10 cellular contexts compared by ENCODE assay signal in genomic region chr18:27004056-27004829, GRCh38.
DNase-seq lines count a peak whose midpoint lies in the region; ATAC-seq and TF ChIP-seq lines count a peak whose summit lies in the region.
"Had no signal": no experiment of that assay in that cellular context is flagged by ENCODE, and none has a peak within 500 bp of the region (broad histone marks: within the 10 kb centered on the region; RNA-seq: fewer than 3 reads in every experiment).

No MANE protein-coding gene starts in this region.

- CTCF ChIA-PET in activated CD4-positive, alpha-beta T cell treated with anti-CD3 and anti-CD28 coated beads, Interleukin-2, amount 10 ng/mL, durations not matched to agents 7 days and 5 days (lab: Charles Lee): no interaction called here

- H2BK5ac ChIP-seq in neuronal stem cell (ENCODE audit: low read length): no peak overlapping the region

- no peak for ATAC-seq in HG02885 (IDR thresholded peaks at IDR 0.05; ENCODE audit: poor library complexity, unreplicated experiment)

- TF ChIP-seq POLR2A in NB4 (IDR thresholded peaks at IDR 0.05; ENCODE audit: extremely low read depth, insufficient read length): no peak

- no peak overlapping the region for H3K23ac ChIP-seq in neuronal stem cell (ENCODE audit: low read depth, low read length, poor library complexity)

- H3K18ac ChIP-seq in neuronal stem cell (ENCODE audit: low read length): no peak overlapping the region

- no peak overlapping the region for H3K9ac ChIP-seq in neuronal stem cell (ENCODE audit: low read depth, low read length, poor library complexity)

- no peak overlapping the region for H4K8ac ChIP-seq in neuronal stem cell (ENCODE audit: low read depth, low read length)

- H3K4me1 ChIP-seq in neuronal stem cell (ENCODE audit: control insufficient read depth in 2 of 2, insufficient read depth in 1 of 2, low read depth in 1 of 2, low read length in 2 of 2): no peaks in the 10 kb centered on the region
- H3K4me1 ChIP-seq: upper lobe of left lung had no signal

- H3K14ac ChIP-seq in neuronal stem cell (ENCODE audit: low read length): no peak overlapping the region

- no peaks in the 10 kb centered on the region for H3K9me3 Mint-ChIP-seq in chondrocyte (ENCODE audit: low read depth)
- no peaks in the 10 kb centered on the region for H3K9me3 Mint-ChIP-seq in activated CD4-positive, alpha-beta T cell treated with anti-CD3 and anti-CD28 coated beads, Interleukin-2, amount 10 ng/mL, durations not matched to agents 7 days and 5 days

- no peaks in the 10 kb centered on the region for H3K4me1 Mint-ChIP-seq in chondrocyte (ENCODE audit: low read depth)
- no peaks in the 10 kb centered on the region for H3K4me1 Mint-ChIP-seq in activated CD4-positive, alpha-beta T cell treated with anti-CD3 and anti-CD28 coated beads, Interleukin-2, amount 10 ng/mL, durations not matched to agents 7 days and 5 days

- H2BK15ac ChIP-seq in neuronal stem cell (ENCODE audit: low read length): no peak overlapping the region

- POLR2A ChIA-PET in activated CD4-positive, alpha-beta T cell treated with anti-CD3 and anti-CD28 coated beads, Interleukin-2, amount 10 ng/mL, durations not matched to agents 7 days and 5 days (lab: Charles Lee): no interaction called here

- no peak overlapping the region for H3K4me3 ChIP-seq in GM12864 (ENCODE audit: low read depth, low read length)
- no peak overlapping the region for H3K4me3 ChIP-seq in NB4 (ENCODE audit: low read depth, low read length)
- H3K4me3 ChIP-seq in neuronal stem cell (ENCODE audit: low read length in 2 of 2): no peak overlapping the region
- H3K4me3 ChIP-seq: upper lobe of left lung had no signal

- H2AFZ ChIP-seq in neuronal stem cell (ENCODE audit: low read length): peak overlapping the region; percentile 55

- H3K4me2 ChIP-seq in neuronal stem cell (ENCODE audit: insufficient read depth, low read length, poor library complexity, severe bottlenecking): no peak overlapping the region

- H3K4ac ChIP-seq in neuronal stem cell (ENCODE audit: low read length): no peak overlapping the region

- no peaks in the 10 kb centered on the region for H3K36me3 ChIP-seq in neuronal stem cell (replicated peaks in 1 of 2; ENCODE audit: control insufficient read depth in 2 of 2, insufficient read depth in 2 of 2, low read length in 2 of 2)
- H3K36me3 ChIP-seq: upper lobe of left lung had no signal

- WGBS in neuronal stem cell (ENCODE audit: extremely low coverage in 2 of 2, insufficient read length in 2 of 2, insufficient replicate concordance in 1 of 2), 2 donors: no CpG with 5 or more reads among the region's 9 CpGs

- no peak overlapping the region for H3K4me3 Mint-ChIP-seq in chondrocyte (ENCODE audit: unreplicated experiment)
- no peak overlapping the region for H3K4me3 Mint-ChIP-seq in activated CD4-positive, alpha-beta T cell treated with anti-CD3 and anti-CD28 coated beads, Interleukin-2, amount 10 ng/mL, durations not matched to agents 7 days and 5 days

- DNase-seq in GM12864 (ENCODE audit: low read depth): no peak
- DNase-seq in NB4 (ENCODE audit: low read depth): peak; percentile 15
- DNase-seq in chondrocyte (ENCODE audit: low spot score): no peak
- DNase-seq in neuronal stem cell (ENCODE audit: low spot score): no peak
- DNase-seq in activated CD4-positive, alpha-beta T cell treated with anti-CD3 and anti-CD28 coated beads for 48 hours: no peak
- no peak for DNase-seq in stimulated activated CD8-positive, alpha-beta memory T cell treated with anti-CD3 and anti-CD28 coated beads, Interleukin-4, amount 100 ng/mL, for 48 hours
- no peak for DNase-seq in activated CD4-positive, alpha-beta T cell treated with anti-CD3 and anti-CD28 coated beads, Interleukin-2, amount 10 ng/mL, durations not matched to agents 7 days and 5 days
- DNase-seq: upper lobe of left lung had no signal

- TF ChIP-seq CTCF in GM12864 (IDR thresholded peaks at IDR 0.05; ENCODE audit: low read depth, low read length, missing control alignments) (peak; percentile 38), NB4 (IDR thresholded peaks at IDR 0.05; ENCODE audit: low read depth, low read length) (peak; percentile 15), chondrocyte (IDR thresholded peaks at IDR 0.05) (peak; percentile 84)

- peaks cover 33% of the 10 kb centered on the region for H3K27me3 Mint-ChIP-seq in chondrocyte (ENCODE audit: low read depth)
- no peaks in the 10 kb centered on the region for H3K27me3 Mint-ChIP-seq in activated CD4-positive, alpha-beta T cell treated with anti-CD3 and anti-CD28 coated beads, Interleukin-2, amount 10 ng/mL, durations not matched to agents 7 days and 5 days

- no peak overlapping the region for H3K27ac Mint-ChIP-seq in chondrocyte (ENCODE audit: unreplicated experiment)
- H3K27ac Mint-ChIP-seq in activated CD4-positive, alpha-beta T cell treated with anti-CD3 and anti-CD28 coated beads, Interleukin-2, amount 10 ng/mL, durations not matched to agents 7 days and 5 days: no peak overlapping the region

- H2AK5ac ChIP-seq in neuronal stem cell (ENCODE audit: low read depth, low read length): no peak overlapping the region

- no peak overlapping the region for H2BK12ac ChIP-seq in neuronal stem cell (ENCODE audit: low read length)

- H3K27me3 ChIP-seq in neuronal stem cell (ENCODE audit: control insufficient read depth in 3 of 3, insufficient read depth in 3 of 3, low read depth in 1 of 3, low read length in 3 of 3): no peaks in the 10 kb centered on the region
- H3K27me3 ChIP-seq: upper lobe of left lung had no signal

- no peak overlapping the region for H3K27ac ChIP-seq in neuronal stem cell (replicated peaks; ENCODE audit: low read length)
- H3K27ac ChIP-seq: epithelial cell of prostate, upper lobe of left lung had no signal

- no peaks in the 10 kb centered on the region for H3K36me3 Mint-ChIP-seq in chondrocyte (ENCODE audit: low read depth)
- H3K36me3 Mint-ChIP-seq in activated CD4-positive, alpha-beta T cell treated with anti-CD3 and anti-CD28 coated beads, Interleukin-2, amount 10 ng/mL, durations not matched to agents 7 days and 5 days (ENCODE audit: low read depth): no peaks in the 10 kb centered on the region

- H2BK120ac ChIP-seq in neuronal stem cell (ENCODE audit: low read depth, low read length): no peak overlapping the region

- no peak overlapping the region for H4K91ac ChIP-seq in neuronal stem cell (ENCODE audit: low read depth, low read length, poor library complexity)

- H3K9me3 ChIP-seq in neuronal stem cell (replicated peaks in 1 of 2; ENCODE audit: control insufficient read depth in 2 of 2, insufficient read depth in 1 of 2, low read depth in 1 of 2, low read length in 2 of 2): no peaks in the 10 kb centered on the region
- H3K9me3 ChIP-seq: upper lobe of left lung had no signal

- H3K79me1 ChIP-seq in neuronal stem cell (ENCODE audit: low read depth, low read length): no peaks in the 10 kb centered on the region

Comparison
In these comparisons a context has a peak if more than half of its experiments do, and no peak if none do; other contexts are left out.
1. CTCF ChIP-seq: peak in every context shown above with its lines; median percentile 84 in chondrocyte; 38 in GM12864; 15 in NB4.